In the genomic region with DNA sequence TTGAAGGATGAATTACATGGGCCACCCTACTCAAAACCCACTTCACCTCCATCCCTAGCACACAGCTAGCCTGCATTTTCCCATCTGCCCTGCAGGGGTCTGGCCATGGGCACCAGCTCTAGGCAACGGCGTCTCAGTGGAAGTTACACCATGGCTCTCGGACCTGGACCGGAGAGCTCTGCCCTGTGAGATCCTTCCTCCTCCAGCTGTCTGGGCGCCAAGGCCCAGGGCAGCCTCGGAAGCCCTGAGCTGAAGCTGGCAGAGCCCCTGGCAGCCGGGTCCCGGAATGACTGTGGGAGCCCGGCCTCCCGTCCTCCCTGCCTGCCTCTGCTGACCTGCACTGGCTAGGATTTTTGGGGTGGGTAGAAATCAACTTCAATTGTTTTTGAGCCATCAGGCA, we compare ENCODE assay signal across 1 cellular context.
TF ChIP-seq lines count a peak whose summit lies in the region.

No MANE protein-coding gene starts in this region.

TF ChIP-seq in HepG2, 621 proteins besides CTCF, POLR2A, EP300 and RAD21 (continued from another document):
- TF ChIP-seq, protein P1, sequence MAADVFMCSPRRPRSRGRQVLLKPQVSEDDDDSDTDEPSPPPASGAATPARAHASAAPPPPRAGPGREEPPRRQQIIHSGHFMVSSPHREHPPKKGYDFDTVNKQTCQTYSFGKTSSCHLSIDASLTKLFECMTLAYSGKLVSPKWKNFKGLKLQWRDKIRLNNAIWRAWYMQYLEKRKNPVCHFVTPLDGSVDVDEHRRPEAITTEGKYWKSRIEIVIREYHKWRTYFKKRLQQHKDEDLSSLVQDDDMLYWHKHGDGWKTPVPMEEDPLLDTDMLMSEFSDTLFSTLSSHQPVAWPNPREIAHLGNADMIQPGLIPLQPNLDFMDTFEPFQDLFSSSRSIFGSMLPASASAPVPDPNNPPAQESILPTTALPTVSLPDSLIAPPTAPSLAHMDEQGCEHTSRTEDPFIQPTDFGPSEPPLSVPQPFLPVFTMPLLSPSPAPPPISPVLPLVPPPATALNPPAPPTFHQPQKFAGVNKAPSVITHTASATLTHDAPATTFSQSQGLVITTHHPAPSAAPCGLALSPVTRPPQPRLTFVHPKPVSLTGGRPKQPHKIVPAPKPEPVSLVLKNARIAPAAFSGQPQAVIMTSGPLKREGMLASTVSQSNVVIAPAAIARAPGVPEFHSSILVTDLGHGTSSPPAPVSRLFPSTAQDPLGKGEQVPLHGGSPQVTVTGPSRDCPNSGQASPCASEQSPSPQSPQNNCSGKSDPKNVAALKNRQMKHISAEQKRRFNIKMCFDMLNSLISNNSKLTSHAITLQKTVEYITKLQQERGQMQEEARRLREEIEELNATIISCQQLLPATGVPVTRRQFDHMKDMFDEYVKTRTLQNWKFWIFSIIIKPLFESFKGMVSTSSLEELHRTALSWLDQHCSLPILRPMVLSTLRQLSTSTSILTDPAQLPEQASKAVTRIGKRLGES (CRISPR knock-in tag; IDR thresholded peaks at IDR 0.05; ENCODE audit: borderline replicate concordance), result no peak
- peak; percentile 76 for TF ChIP-seq XRCC5 (optimal IDR thresholded peaks at IDR 0.05; ENCODE audit: low read length)
- no peak for TF ChIP-seq ZNF781 (CRISPR knock-in tag; IDR thresholded peaks at IDR 0.05; ENCODE audit: borderline replicate concordance, not compliant biosample characterization)
- peak; percentile 44; the same call in 1 of the 2 replicates for TF ChIP-seq STAG1 (CRISPR knock-in tag; IDR thresholded peaks at IDR 0.05)
- TF ChIP-seq ZNF768 (CRISPR knock-in tag; IDR thresholded peaks at IDR 0.05), result 0 out of 2 replicates have a peak, but pooled peaks have one; percentile 9
- TF ChIP-seq, protein P2, sequence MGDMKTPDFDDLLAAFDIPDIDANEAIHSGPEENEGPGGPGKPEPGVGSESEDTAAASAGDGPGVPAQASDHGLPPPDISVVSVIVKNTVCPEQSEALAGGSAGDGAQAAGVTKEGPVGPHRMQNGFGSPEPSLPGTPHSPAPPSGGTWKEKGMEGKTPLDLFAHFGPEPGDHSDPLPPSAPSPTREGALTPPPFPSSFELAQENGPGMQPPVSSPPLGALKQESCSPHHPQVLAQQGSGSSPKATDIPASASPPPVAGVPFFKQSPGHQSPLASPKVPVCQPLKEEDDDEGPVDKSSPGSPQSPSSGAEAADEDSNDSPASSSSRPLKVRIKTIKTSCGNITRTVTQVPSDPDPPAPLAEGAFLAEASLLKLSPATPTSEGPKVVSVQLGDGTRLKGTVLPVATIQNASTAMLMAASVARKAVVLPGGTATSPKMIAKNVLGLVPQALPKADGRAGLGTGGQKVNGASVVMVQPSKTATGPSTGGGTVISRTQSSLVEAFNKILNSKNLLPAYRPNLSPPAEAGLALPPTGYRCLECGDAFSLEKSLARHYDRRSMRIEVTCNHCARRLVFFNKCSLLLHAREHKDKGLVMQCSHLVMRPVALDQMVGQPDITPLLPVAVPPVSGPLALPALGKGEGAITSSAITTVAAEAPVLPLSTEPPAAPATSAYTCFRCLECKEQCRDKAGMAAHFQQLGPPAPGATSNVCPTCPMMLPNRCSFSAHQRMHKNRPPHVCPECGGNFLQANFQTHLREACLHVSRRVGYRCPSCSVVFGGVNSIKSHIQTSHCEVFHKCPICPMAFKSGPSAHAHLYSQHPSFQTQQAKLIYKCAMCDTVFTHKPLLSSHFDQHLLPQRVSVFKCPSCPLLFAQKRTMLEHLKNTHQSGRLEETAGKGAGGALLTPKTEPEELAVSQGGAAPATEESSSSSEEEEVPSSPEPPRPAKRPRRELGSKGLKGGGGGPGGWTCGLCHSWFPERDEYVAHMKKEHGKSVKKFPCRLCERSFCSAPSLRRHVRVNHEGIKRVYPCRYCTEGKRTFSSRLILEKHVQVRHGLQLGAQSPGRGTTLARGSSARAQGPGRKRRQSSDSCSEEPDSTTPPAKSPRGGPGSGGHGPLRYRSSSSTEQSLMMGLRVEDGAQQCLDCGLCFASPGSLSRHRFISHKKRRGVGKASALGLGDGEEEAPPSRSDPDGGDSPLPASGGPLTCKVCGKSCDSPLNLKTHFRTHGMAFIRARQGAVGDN (CRISPR knock-in tag; IDR thresholded peaks at IDR 0.05), result peak; percentile 37; the same call in 1 of the 2 replicates
